Comparison of ENCODE assay signal across 8 cellular contexts in the genomic region with DNA sequence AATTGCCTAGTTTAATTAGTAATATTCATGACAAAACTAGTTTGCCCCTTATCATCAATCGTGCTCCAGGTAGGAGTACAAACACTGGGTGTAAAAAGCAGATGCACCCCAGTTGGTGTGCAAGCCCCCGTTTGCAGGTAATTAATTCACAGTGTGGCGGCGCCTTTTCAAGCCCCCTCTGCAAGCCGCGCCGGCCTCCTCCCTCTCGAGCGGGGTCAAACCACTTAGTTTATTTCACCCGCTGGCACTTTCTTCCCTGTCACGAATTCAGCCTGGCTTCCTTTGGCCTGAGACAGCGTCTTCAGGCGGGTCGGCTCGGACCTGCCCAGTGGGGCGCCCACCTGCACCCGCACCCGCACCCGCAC.
DNase-seq lines count a peak whose midpoint lies in the region; ATAC-seq and TF ChIP-seq lines count a peak whose summit lies in the region.

No MANE protein-coding gene starts in this region.

- no peak for TF ChIP-seq POLR2A in adrenal gland (IDR thresholded peaks at IDR 0.05)
- TF ChIP-seq POLR2A in uterus (IDR thresholded peaks at IDR 0.05), result no peak

- WGBS in adrenal gland, 4 donors, result 1 to 3% (median 2%) methylated on average over 16 to 19 of the region's 19 CpGs

- H3K4me3 ChIP-seq in adrenal gland (peak overlapping the region; percentile 26 to 76 (median 74)), uterus (peak overlapping the region; percentile 65 to 66)

- no peaks in the 10 kb centered on the region for H3K27me3 ChIP-seq in adrenal gland
- H3K27me3 ChIP-seq in uterus, result no peaks in the 10 kb centered on the region

- no peak overlapping the region for H3K27ac Mint-ChIP-seq in memory B cell

- no peaks in the 10 kb centered on the region for H3K36me3 Mint-ChIP-seq in memory B cell

- DNase-seq in Right ventricle myocardium inferior (ENCODE audit: missing footprints) (peak; percentile 48), left ventricle myocardium superior (no peak), adrenal gland (no peak), memory B cell (ENCODE audit: low spot score in 2 of 2) (no peak), uterus (no peak), NCI-H187 (lab: John Stamatoyannopoulos, UW) (no peak)

- H3K27ac ChIP-seq in adrenal gland (peak overlapping the region in 1 of 5 donors; percentile 24), uterus (no peak overlapping the region)

- no peak for ATAC-seq in Right ventricle myocardium inferior
- no peak for ATAC-seq in left ventricle myocardium superior
- no peak for ATAC-seq in memory B cell (ENCODE audit: low read depth)
- ATAC-seq in HG03469 (IDR thresholded peaks at IDR 0.05; ENCODE audit: unreplicated experiment), result no peak
- ATAC-seq in GM21526 (IDR thresholded peaks at IDR 0.05; ENCODE audit: low FRiP score, unreplicated experiment), result no peak

- H3K9me3 Mint-ChIP-seq in memory B cell, result no peaks in the 10 kb centered on the region

- no peak for TF ChIP-seq CTCF in adrenal gland (IDR thresholded peaks at IDR 0.05)
- no peak for TF ChIP-seq CTCF in uterus (IDR thresholded peaks at IDR 0.05)

- peaks cover 17% of the 10 kb centered on the region for H3K4me1 Mint-ChIP-seq in memory B cell

- H3K9me3 ChIP-seq in adrenal gland (replicated peaks in 1 of 3), result no peaks in the 10 kb centered on the region
- H3K9me3 ChIP-seq in uterus, result no peaks in the 10 kb centered on the region

- H3K4me3 Mint-ChIP-seq in memory B cell, result peak overlapping the region; percentile 87

- H3K4me1 ChIP-seq in adrenal gland (replicated peaks in 1 of 2), result peaks cover 0 to 13% of the 10 kb centered on the region in 2 donors
- no peaks in the 10 kb centered on the region for H3K4me1 ChIP-seq in uterus

- H3K36me3 ChIP-seq in adrenal gland (replicated peaks in 1 of 2), result no peaks in the 10 kb centered on the region
- no peaks in the 10 kb centered on the region for H3K36me3 ChIP-seq in uterus

- peaks cover 10% of the 10 kb centered on the region for H3K27me3 Mint-ChIP-seq in memory B cell

- intact Hi-C loops in Right ventricle myocardium inferior (cut with DNase I) (loop anchor here (5.0 kb wide), 1 partner anchor 94 kb away; no protein-coding TSS in a partner anchor), left ventricle myocardium superior (cut with micrococcal nuclease) (no loop called here), adrenal gland (cut with DNase I) (no loop called here), uterus (cut with DNase I; ENCODE audit: low total_unique reads) (no loop called here)
